In the genomic region with DNA sequence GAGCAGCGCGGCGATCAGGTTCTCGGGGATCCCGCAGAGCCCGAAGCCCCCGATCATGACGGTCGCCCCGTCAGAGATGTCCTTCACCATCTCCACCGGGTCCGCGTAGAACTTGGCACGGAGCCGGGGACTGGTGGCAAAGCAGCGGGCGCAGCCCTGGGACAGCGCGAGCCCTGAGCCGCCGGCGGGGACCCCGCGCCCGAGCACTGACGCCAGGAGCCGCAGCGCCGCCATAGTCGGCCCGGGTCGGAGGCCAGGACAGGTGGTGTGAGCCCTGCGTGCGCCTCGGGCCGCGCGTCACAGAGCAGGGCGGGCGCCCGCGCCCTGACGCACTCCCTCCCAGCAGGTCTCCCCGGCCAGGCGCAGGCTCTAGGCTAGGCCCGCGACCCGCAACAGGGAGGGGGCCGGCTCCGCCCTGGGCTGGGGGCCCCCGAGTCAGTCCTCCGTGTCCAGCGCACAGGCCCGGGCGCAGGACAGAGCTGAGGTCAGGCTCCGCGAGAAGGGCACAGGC, we compare ENCODE assay signal across 8 cellular contexts. TPM values are rescaled to one million over a fixed set of nuclear protein-coding genes. Genes with fewer than 3 reads are reported as not detected.
A peak's percentile ranks its signal among the peaks of the same experiment; 100 is the strongest.
DNase-seq lines count a peak whose midpoint lies in the region; ATAC-seq and TF ChIP-seq lines count a peak whose summit lies in the region.
"Not testable (repeated sequence)": the region's sequence is repeated elsewhere in the genome, so short reads cannot be mapped to it uniquely, and the experiment has no call there.
"Had no signal": no experiment of that assay in that cellular context is flagged by ENCODE, and none has a peak within 500 bp of the region (broad histone marks: within the 10 kb centered on the region; RNA-seq: fewer than 3 reads in every experiment).

A gene (minus strand): TSS at position 327 of the 511 bp plus-strand sequence. CDS start 93 bp downstream, at position 234.

- TF ChIP-seq CTCF in heart right ventricle (IDR thresholded peaks at IDR 0.05): not testable (repeated sequence)

- 4% methylated on average over 31 to 46 of the region's 57 CpGs for WGBS in heart right ventricle, 2 donors

- H3K9me3 Mint-ChIP-seq in activated T-helper 2 cell treated with anti-CD3 and anti-CD28 coated beads, Interferon-gamma antibody, Interleukin-2, Interleukin-4, amounts not matched to agents 10 μg/mL and 5 μg/mL and 100 μg/mL, durations not matched to agents 14 hours and 24 hours and 36 hours; dendritic cell treated with granulocyte-macrophage colony-stimulating factor and Interleukin-4, amounts not matched to agents 40 ng/mL and 50 ng/mL, for 4 days: not testable (repeated sequence)

- not testable (repeated sequence) for H3K36me3 Mint-ChIP-seq in T-helper 17 cell (ENCODE audit: low read depth); activated T-helper 2 cell treated with anti-CD3 and anti-CD28 coated beads, Interferon-gamma antibody, Interleukin-2, Interleukin-4, amounts not matched to agents 10 μg/mL and 5 μg/mL and 100 μg/mL, durations not matched to agents 14 hours and 24 hours and 36 hours (ENCODE audit: low read depth); dendritic cell treated with granulocyte-macrophage colony-stimulating factor and Interleukin-4, amounts not matched to agents 40 ng/mL and 50 ng/mL, for 4 days (ENCODE audit: low read depth)

- intact Hi-C loops in activated T-helper 2 cell treated with anti-CD3 and anti-CD28 coated beads, Interferon-gamma antibody, Interleukin-2, Interleukin-4, amounts not matched to agents 10 μg/mL and 5 μg/mL and 100 μg/mL, durations not matched to agents 14 hours and 24 hours and 36 hours (cut with micrococcal nuclease); dendritic cell treated with granulocyte-macrophage colony-stimulating factor and Interleukin-4, amounts not matched to agents 40 ng/mL and 50 ng/mL, for 4 days (cut with micrococcal nuclease); heart right ventricle (cut with DNase I): not testable (repeated sequence)

- not testable (repeated sequence) for H3K27ac Mint-ChIP-seq in T-helper 17 cell; activated T-helper 2 cell treated with anti-CD3 and anti-CD28 coated beads, Interferon-gamma antibody, Interleukin-2, Interleukin-4, amounts not matched to agents 10 μg/mL and 5 μg/mL and 100 μg/mL, durations not matched to agents 14 hours and 24 hours and 36 hours; dendritic cell treated with granulocyte-macrophage colony-stimulating factor and Interleukin-4, amounts not matched to agents 40 ng/mL and 50 ng/mL, for 4 days

- H3K9me3 ChIP-seq in T-helper 17 cell (ENCODE audit: control insufficient read depth, low read length, poor library complexity, severe bottlenecking); heart right ventricle: not testable (repeated sequence)

- H3K4me1 ChIP-seq in heart right ventricle: not testable (repeated sequence)

- not testable (repeated sequence) for H3K36me3 ChIP-seq in heart right ventricle

- H3K4me1 Mint-ChIP-seq in T-helper 17 cell; activated T-helper 2 cell treated with anti-CD3 and anti-CD28 coated beads, Interferon-gamma antibody, Interleukin-2, Interleukin-4, amounts not matched to agents 10 μg/mL and 5 μg/mL and 100 μg/mL, durations not matched to agents 14 hours and 24 hours and 36 hours (ENCODE audit: low read depth); dendritic cell treated with granulocyte-macrophage colony-stimulating factor and Interleukin-4, amounts not matched to agents 40 ng/mL and 50 ng/mL, for 4 days (ENCODE audit: low read depth): not testable (repeated sequence)

- ATAC-seq in GM19463 (IDR thresholded peaks at IDR 0.05; ENCODE audit: unreplicated experiment) (peak; percentile 42), T-helper 17 cell (peak; percentile 28), heart right ventricle (peak in 7 of 8 donors; percentile 12 to 57 (median 49))

- H3K27me3 ChIP-seq in heart right ventricle: peaks cover 0 to 11% (median 4%) of the 10 kb centered on the region in 7 donors

- H3K4me3 ChIP-seq in heart right ventricle (peak within 1 kb of the TSS in 3 of 10 donors; percentile 15 to 37 (median 32)), skeletal muscle cell (ENCODE audit: low read depth, low read length) (peak within 1 kb of the TSS; percentile 11)

- not testable (repeated sequence) for DNase-seq in T-helper 17 cell; activated T-helper 2 cell treated with anti-CD3 and anti-CD28 coated beads, Interferon-gamma antibody, Interleukin-2, Interleukin-4, amounts not matched to agents 10 μg/mL and 5 μg/mL and 100 μg/mL, durations not matched to agents 14 hours and 24 hours and 36 hours (ENCODE audit: low spot score); heart right ventricle; skeletal muscle cell (ENCODE audit: low read depth)
- DNase-seq in mesenteric fat pad (ENCODE audit: low spot score): peak; percentile 53

- H3K4me3 Mint-ChIP-seq in T-helper 17 cell: not testable (repeated sequence)
- peak within 1 kb of the TSS; percentile 72 for H3K4me3 Mint-ChIP-seq in activated T-helper 2 cell treated with anti-CD3 and anti-CD28 coated beads, Interferon-gamma antibody, Interleukin-2, Interleukin-4, amounts not matched to agents 10 μg/mL and 5 μg/mL and 100 μg/mL, durations not matched to agents 14 hours and 24 hours and 36 hours (ENCODE audit: low read depth)
- peak within 1 kb of the TSS; percentile 69 for H3K4me3 Mint-ChIP-seq in dendritic cell treated with granulocyte-macrophage colony-stimulating factor and Interleukin-4, amounts not matched to agents 40 ng/mL and 50 ng/mL, for 4 days

- not testable (repeated sequence) for H3K27ac ChIP-seq in heart right ventricle

- H3K27me3 Mint-ChIP-seq in T-helper 17 cell; activated T-helper 2 cell treated with anti-CD3 and anti-CD28 coated beads, Interferon-gamma antibody, Interleukin-2, Interleukin-4, amounts not matched to agents 10 μg/mL and 5 μg/mL and 100 μg/mL, durations not matched to agents 14 hours and 24 hours and 36 hours (ENCODE audit: low read depth): not testable (repeated sequence)
- H3K27me3 Mint-ChIP-seq in dendritic cell treated with granulocyte-macrophage colony-stimulating factor and Interleukin-4, amounts not matched to agents 40 ng/mL and 50 ng/mL, for 4 days: peaks cover 11% of the 10 kb centered on the region

RNA-seq across cellular contexts. Expression of the gene that starts here (rescaled TPM):
- under 1 TPM in 1 of 2 donors, not detected in 1; 0.70 TPM for total RNA-seq in T-helper 17 cell
- 5.5 and 5.6 TPM in 2 replicates for total RNA-seq in activated T-helper 2 cell treated with anti-CD3 and anti-CD28 coated beads, Interferon-gamma antibody, Interleukin-2, Interleukin-4, amounts not matched to agents 10 μg/mL and 5 μg/mL and 100 μg/mL, durations not matched to agents 14 hours and 24 hours and 36 hours
- total RNA-seq in heart right ventricle: 1 to 10 TPM in 9 of 10 donors, under 1 TPM in 1; 0.85 to 5.4 (median 2.2) TPM
- polyA plus RNA-seq in heart right ventricle: 1 to 10 TPM; 1.5 to 3.3 TPM
- 0.87 TPM for total RNA-seq in mesenteric fat pad
- total RNA-seq: CD4-positive, CD25-positive, alpha-beta regulatory T cell had no signal
- polyA plus RNA-seq: CD4-positive, CD25-positive, alpha-beta regulatory T cell had no signal

Comparison
In these comparisons a context has a peak if more than half of its experiments do, and no peak if none do; other contexts are left out.
1. Peak in ATAC-seq in T-helper 17 cell; RNA of the gene not detected or under 1 TPM.
2. Peak in DNase-seq in mesenteric fat pad; RNA of the gene not detected or under 1 TPM.